Comparison of ENCODE assay signal across 1 cellular context in the genomic region with DNA sequence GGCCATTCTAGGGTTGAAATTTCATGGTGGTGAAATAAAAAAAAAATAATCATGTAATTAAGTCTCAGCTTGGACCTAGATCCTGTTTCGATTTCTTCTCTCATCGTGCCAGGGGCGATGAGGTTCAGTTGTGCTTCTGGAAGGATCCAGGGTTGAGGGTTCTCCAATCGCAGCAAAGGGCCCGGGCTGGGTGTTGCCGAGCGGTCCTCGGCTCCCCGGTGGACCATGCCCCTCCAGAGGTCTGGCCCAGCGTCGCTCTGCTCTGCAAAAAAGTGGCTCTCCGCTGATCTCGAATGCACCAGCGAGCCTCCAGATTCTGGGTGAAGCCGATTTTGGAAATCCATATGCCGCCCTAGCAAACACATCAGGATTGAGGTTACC.
TF ChIP-seq lines count a peak whose summit lies in the region.

No MANE protein-coding gene starts in this region.

TF ChIP-seq in H1, 55 proteins besides CTCF, POLR2A, EP300 and RAD21:
- TF ChIP-seq PHF8 (conservative IDR thresholded peaks at IDR 0.05; ENCODE audit: low read depth, low read length) (no peak), E2F6 (IDR thresholded peaks at IDR 0.05) (peak; percentile 62; the same call in 1 of the 2 replicates), ASH2L (IDR thresholded peaks at IDR 0.05; ENCODE audit: low read length) (peak; percentile 11), MAFK (IDR thresholded peaks at IDR 0.05; ENCODE audit: low read depth, low read length) (no peak), KDM4A (IDR thresholded peaks at IDR 0.05; ENCODE audit: low read depth, low read length, severe bottlenecking) (peak; percentile 31), MAX (IDR thresholded peaks at IDR 0.05) (peak; percentile 36; the same call in 1 of the 2 replicates)
